Comparison of ENCODE assay signal across 8 cellular contexts in the genomic region with DNA sequence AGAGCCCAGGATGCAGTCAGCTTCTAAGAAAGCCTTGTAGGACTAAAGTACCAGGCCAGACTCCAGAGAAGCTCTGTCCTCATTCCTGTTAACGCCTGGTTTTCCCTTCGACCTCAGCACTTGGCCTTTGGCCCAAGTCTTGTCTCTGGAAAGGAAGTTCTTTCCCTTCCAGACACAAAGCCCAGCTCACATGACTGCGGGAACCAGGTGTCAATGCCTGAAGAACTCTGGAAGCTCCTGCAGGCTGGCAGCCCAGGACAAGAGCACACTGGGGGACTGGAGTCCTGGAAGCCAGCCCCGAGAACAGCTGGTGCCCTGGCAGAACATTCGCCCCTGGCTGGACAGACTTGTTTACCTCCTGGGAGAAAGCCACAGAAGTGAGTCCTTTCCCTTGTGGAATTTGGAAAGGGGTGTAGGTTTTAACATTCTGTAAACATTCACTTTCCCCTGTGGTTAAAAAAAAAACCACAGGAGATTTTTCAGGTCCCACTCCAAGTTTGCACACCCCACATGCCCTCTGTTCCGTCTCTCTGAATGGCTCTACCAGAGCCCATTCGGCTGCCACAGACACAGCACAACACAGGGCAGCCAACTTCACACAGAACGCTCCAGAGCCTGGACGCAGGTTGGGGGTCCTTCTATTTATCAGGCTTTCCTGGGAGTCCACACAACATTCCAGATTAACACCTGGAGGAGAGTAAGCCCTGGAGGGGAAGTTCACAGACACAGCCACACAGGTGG. TPM values are rescaled to one million over a fixed set of nuclear protein-coding genes. Genes with fewer than 3 reads are reported as not detected.
DNase-seq lines count a peak whose midpoint lies in the region; ATAC-seq and TF ChIP-seq lines count a peak whose summit lies in the region.

No MANE protein-coding gene starts in this region.

- no peak for DNase-seq in stimulated activated naive CD8-positive, alpha-beta T cell treated with anti-CD3 and anti-CD28 coated beads, Interleukin-15, Interleukin-2, amounts not matched to agents 100 U/mL and 50 U/mL, for 24 hours
- DNase-seq in esophagus squamous epithelium (lab: John Stamatoyannopoulos, UW) (no peak), SIG-M5 (lab: John Stamatoyannopoulos, UW) (no peak)
- no peak for DNase-seq in stimulated activated CD4-positive, alpha-beta T cell treated with anti-CD3 and anti-CD28 coated beads, Interleukin-4, amount 100 ng/mL, for 24 hours

- H3K9me3 ChIP-seq in esophagus squamous epithelium, result no peaks in the 10 kb centered on the region
- H3K9me3 ChIP-seq in muscle layer of colon (ENCODE audit: low read length), result no peaks in the 10 kb centered on the region

- no peak for TF ChIP-seq POLR2A in esophagus squamous epithelium (IDR thresholded peaks at IDR 0.05)

- 21 to 26% methylated on average over 7 to 8 of the region's 9 CpGs for WGBS in esophagus squamous epithelium, 2 donors

- H3K27ac ChIP-seq in esophagus squamous epithelium (peak overlapping the region; percentile 56 to 86 (median 82)), muscle layer of colon (ENCODE audit: low read depth, low read length) (peak overlapping the region; percentile 64)

- no peaks in the 10 kb centered on the region for H3K27me3 ChIP-seq in esophagus squamous epithelium
- no peaks in the 10 kb centered on the region for H3K27me3 ChIP-seq in muscle layer of colon (ENCODE audit: control insufficient read depth in 1 of 2, insufficient read depth in 2 of 2, low read length in 2 of 2)

- no peak overlapping the region for H3K4me3 Mint-ChIP-seq in stimulated activated naive CD8-positive, alpha-beta T cell treated with anti-CD3 and anti-CD28 coated beads, Interleukin-15, Interleukin-2, amounts not matched to agents 100 ng/mL and 50 ng/mL, for 24 hours

- ATAC-seq in stimulated activated naive CD8-positive, alpha-beta T cell treated with anti-CD3 and anti-CD28 coated beads, Interleukin-15, Interleukin-2, amounts not matched to agents 100 U/mL and 50 U/mL, for 24 hours, result no peak
- no peak for ATAC-seq in HG03469 (IDR thresholded peaks at IDR 0.05; ENCODE audit: unreplicated experiment)
- ATAC-seq in HG02642 (IDR thresholded peaks at IDR 0.05; ENCODE audit: poor library complexity, unreplicated experiment), result no peak

- no peaks in the 10 kb centered on the region for H3K36me3 Mint-ChIP-seq in stimulated activated naive CD8-positive, alpha-beta T cell treated with anti-CD3 and anti-CD28 coated beads, Interleukin-15, Interleukin-2, amounts not matched to agents 100 ng/mL and 50 ng/mL, for 24 hours (ENCODE audit: low read depth)

- TF ChIP-seq CTCF in esophagus squamous epithelium (IDR thresholded peaks at IDR 0.05), result no peak

- H3K4me3 ChIP-seq in esophagus squamous epithelium (peak overlapping the region in 2 of 4 donors; percentile 12 to 22), muscle layer of colon (ENCODE audit: low read depth in 1 of 2, low read length in 2 of 2) (peak overlapping the region in 1 of 2 donors; percentile 46)

- H3K36me3 ChIP-seq in esophagus squamous epithelium (no peaks in the 10 kb centered on the region), muscle layer of colon (ENCODE audit: insufficient read depth, low read length) (peaks cover 5% of the 10 kb centered on the region)

- H3K4me1 Mint-ChIP-seq in stimulated activated naive CD8-positive, alpha-beta T cell treated with anti-CD3 and anti-CD28 coated beads, Interleukin-15, Interleukin-2, amounts not matched to agents 100 ng/mL and 50 ng/mL, for 24 hours (ENCODE audit: low read depth), result peaks cover 63% of the 10 kb centered on the region

- no peak overlapping the region for H3K9ac ChIP-seq in muscle layer of colon (ENCODE audit: low read length)

- peaks cover 62 to 98% (median 86%) of the 10 kb centered on the region in 3 donors for H3K4me1 ChIP-seq in esophagus squamous epithelium
- peaks cover 79% of the 10 kb centered on the region for H3K4me1 ChIP-seq in muscle layer of colon (ENCODE audit: insufficient read depth, low read length)

- no peaks in the 10 kb centered on the region for H3K27me3 Mint-ChIP-seq in stimulated activated naive CD8-positive, alpha-beta T cell treated with anti-CD3 and anti-CD28 coated beads, Interleukin-15, Interleukin-2, amounts not matched to agents 100 ng/mL and 50 ng/mL, for 24 hours

- H3K27ac Mint-ChIP-seq in stimulated activated naive CD8-positive, alpha-beta T cell treated with anti-CD3 and anti-CD28 coated beads, Interleukin-15, Interleukin-2, amounts not matched to agents 100 ng/mL and 50 ng/mL, for 24 hours, result peak overlapping the region; percentile 11

- H3K9me3 Mint-ChIP-seq in stimulated activated naive CD8-positive, alpha-beta T cell treated with anti-CD3 and anti-CD28 coated beads, Interleukin-15, Interleukin-2, amounts not matched to agents 100 ng/mL and 50 ng/mL, for 24 hours, result no peaks in the 10 kb centered on the region

- intact Hi-C loops in esophagus squamous epithelium (cut with DNase I), result no loop called here

RNA-seq across cellular contexts. Expression of gene ACSS1, which starts 18.1 kb away (rescaled TPM):
- total RNA-seq in esophagus squamous epithelium, result 10 to 100 TPM in 3 of 4 donors, 1 to 10 TPM in 1; 5.8 to 23.5 (median 11.1) TPM

RNA-seq across cellular contexts. Expression of gene VSX1, which starts 42.1 kb away (rescaled TPM):
- not detected for total RNA-seq in esophagus squamous epithelium

RNA-seq across cellular contexts. Expression of gene APMAP, which starts 47.3 kb away (rescaled TPM):
- 10 to 100 TPM; 16.7 to 38.4 (median 25.6) TPM for total RNA-seq in esophagus squamous epithelium
